ENCODE assay signal across 24 cellular contexts in the genomic region with DNA sequence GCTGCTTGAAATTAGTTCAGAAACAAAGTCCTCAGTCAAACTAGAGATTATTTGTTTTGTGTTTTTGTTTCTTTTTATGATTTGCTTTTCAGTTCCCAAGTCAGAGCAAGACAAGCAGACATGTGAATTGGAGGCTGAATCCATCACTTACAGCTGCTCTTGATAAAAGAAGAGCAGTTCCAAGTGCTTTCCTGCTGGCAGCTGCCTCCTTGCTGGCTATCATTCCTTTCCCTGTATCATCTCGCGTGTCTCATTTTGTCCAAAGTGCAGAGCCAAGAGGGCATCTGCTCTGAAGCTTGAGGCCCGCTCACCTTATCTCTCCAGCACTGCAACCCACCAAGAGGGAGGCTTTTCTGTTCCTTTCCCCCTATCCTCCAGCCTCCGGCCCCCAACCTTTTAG.
"Had no signal": no experiment of that assay in that cellular context is flagged by ENCODE, and none has a peak within 500 bp of the region (broad histone marks: within the 10 kb centered on the region; RNA-seq: fewer than 3 reads in every experiment).

No MANE protein-coding gene starts in this region.

- H3K9me3 ChIP-seq: adrenal gland, ascending aorta, colonic mucosa, esophagus squamous epithelium, neutrophil, ovary, prostate gland, suprapubic skin had no signal

- H3K27me3 ChIP-seq: adrenal gland, ascending aorta, brain microvascular endothelial cell, colonic mucosa, esophagus squamous epithelium, neutrophil, ovary, stomach, suprapubic skin, tibial nerve had no signal

- H3K36me3 ChIP-seq: adrenal gland, ascending aorta, brain microvascular endothelial cell, colonic mucosa, esophagus squamous epithelium, neutrophil, ovary, prostate gland, stomach, suprapubic skin, tibial nerve had no signal

- H3K9me3 Mint-ChIP-seq: activated naive CD4-positive, alpha-beta T cell treated with anti-CD3 and anti-CD28 coated beads, Interleukin-2, amount 50 U/mL, for 24 hours; endodermal cell; natural killer cell treated with Interleukin-12 subunit alpha and Interleukin-12 subunit beta and Interleukin-15 and Interleukin-18, amount 100 ng/mL, for 72 hours had no signal

- H3K27ac ChIP-seq: adrenal gland, ascending aorta, brain microvascular endothelial cell, colonic mucosa, esophagus squamous epithelium, neutrophil, ovary, prostate gland, stomach, suprapubic skin, tibial nerve had no signal

- H3K4me1 Mint-ChIP-seq: activated naive CD4-positive, alpha-beta T cell treated with anti-CD3 and anti-CD28 coated beads, Interleukin-2, amount 50 U/mL, for 24 hours; central memory CD8-positive, alpha-beta T cell; endodermal cell had no signal

- DNase-seq: activated CD4-positive, alpha-beta T cell treated with anti-CD3 and anti-CD28 coated beads for 1 hour; activated CD4-positive, alpha-beta T cell treated with anti-CD3 and anti-CD28 coated beads, Interleukin-2, amount 50 U/mL, for 1 hour; activated gamma-delta T cell treated with Interleukin-2 at 50 U/mL for 16 hours; activated T-cell treated with anti-CD3 and anti-CD28 coated beads, Interleukin-2, amount 50 U/mL, for 1 hour; adrenal gland; brain microvascular endothelial cell; colonic mucosa; endodermal cell; esophagus squamous epithelium; kidney; ovary; stimulated activated CD4-positive, alpha-beta T cell treated with anti-CD3 and anti-CD28 coated beads, Interleukin-12 subunit alpha, Interleukin-12 subunit beta, amount 100 ng/mL, for 4 hours; stimulated activated CD4-positive, alpha-beta T cell treated with anti-CD3 and anti-CD28 coated beads, Interleukin-4, amount 100 ng/mL, for 4 hours; stomach; T-helper 1 cell had no signal

- H3K36me3 Mint-ChIP-seq: activated naive CD4-positive, alpha-beta T cell treated with anti-CD3 and anti-CD28 coated beads, Interleukin-2, amount 50 U/mL, for 24 hours; natural killer cell treated with Interleukin-12 subunit alpha and Interleukin-12 subunit beta and Interleukin-15 and Interleukin-18, amount 100 ng/mL, for 72 hours had no signal

- H3K27me3 Mint-ChIP-seq: central memory CD8-positive, alpha-beta T cell; natural killer cell treated with Interleukin-12 subunit alpha and Interleukin-12 subunit beta and Interleukin-15 and Interleukin-18, amount 100 ng/mL, for 72 hours had no signal

- H3K4me3 ChIP-seq: adrenal gland, ascending aorta, colonic mucosa, esophagus squamous epithelium, ovary, prostate gland, stomach, suprapubic skin, tibial nerve had no signal

- ATAC-seq: left lobe of liver; natural killer cell treated with Interleukin-12 subunit alpha and Interleukin-12 subunit beta and Interleukin-15 and Interleukin-18, amount 100 ng/mL, for 72 hours had no signal

- FAIRE-seq: kidney had no signal

- H3K27ac Mint-ChIP-seq: activated naive CD4-positive, alpha-beta T cell treated with anti-CD3 and anti-CD28 coated beads, Interleukin-2, amount 50 U/mL, for 24 hours; endodermal cell; natural killer cell treated with Interleukin-12 subunit alpha and Interleukin-12 subunit beta and Interleukin-15 and Interleukin-18, amount 100 ng/mL, for 72 hours had no signal

- H3K4me1 ChIP-seq: adrenal gland, ascending aorta, colonic mucosa, esophagus squamous epithelium, prostate gland, suprapubic skin, tibial nerve had no signal

- H3K4me3 Mint-ChIP-seq: activated naive CD4-positive, alpha-beta T cell treated with anti-CD3 and anti-CD28 coated beads, Interleukin-2, amount 50 U/mL, for 24 hours; central memory CD8-positive, alpha-beta T cell; endodermal cell; natural killer cell treated with Interleukin-12 subunit alpha and Interleukin-12 subunit beta and Interleukin-15 and Interleukin-18, amount 100 ng/mL, for 72 hours had no signal
